In genomic region chr21:16587671-16588379, GRCh38 we compare ENCODE assay signal across 10 cellular contexts.
A peak's percentile ranks its signal among the peaks of the same experiment; 100 is the strongest.
DNase-seq lines count a peak whose midpoint lies in the region; ATAC-seq and TF ChIP-seq lines count a peak whose summit lies in the region.
"Had no signal": no experiment of that assay in that cellular context is flagged by ENCODE, and none has a peak within 500 bp of the region (broad histone marks: within the 10 kb centered on the region; RNA-seq: fewer than 3 reads in every experiment).

No MANE protein-coding gene starts in this region.

- H3K4me3 ChIP-seq in WI38 (ENCODE audit: low read depth, low read length) (peak overlapping the region; percentile 44), heart right ventricle (peak overlapping the region; percentile 16 to 54 (median 44)), retinal pigment epithelial cell (ENCODE audit: low read length) (peak overlapping the region; percentile 58)

- H3K4me1 ChIP-seq in heart right ventricle = peaks cover 2 to 38% (median 20%) of the 10 kb centered on the region in 9 donors

- H3K27me3 ChIP-seq in heart right ventricle = no peaks in the 10 kb centered on the region

- H3K27ac ChIP-seq in heart right ventricle = peak overlapping the region in 9 of 10 donors; percentile 51 to 75 (median 68)

- intact Hi-C loops in heart right ventricle (cut with DNase I) = loop anchor here in 2 of 10 donors (10.0 kb wide), 3 partner anchors 53 to 163 kb away; no protein-coding TSS in a partner anchor

- WGBS in heart right ventricle, 2 donors = 14 to 17% methylated on average over 7 of the region's 7 CpGs

- H3K36me3 ChIP-seq in heart right ventricle = no peaks in the 10 kb centered on the region

- ATAC-seq in heart right ventricle (peak in 7 of 8 donors; percentile 40 to 55 (median 48)), GM18870 (IDR thresholded peaks at IDR 0.05; ENCODE audit: unreplicated experiment) (no peak), HG02759 (IDR thresholded peaks at IDR 0.05; ENCODE audit: unreplicated experiment) (no peak)
- ATAC-seq: stimulated activated naive CD8-positive, alpha-beta T cell treated with anti-CD3 and anti-CD28 coated beads, Interleukin-15, Interleukin-2, amounts not matched to agents 100 U/mL and 50 U/mL, for 24 hours had no signal

- H3K9me3 ChIP-seq in heart right ventricle = no peaks in the 10 kb centered on the region

- TF ChIP-seq CTCF in WI38 (IDR thresholded peaks at IDR 0.05; ENCODE audit: low read depth, low read length) (no peak), heart right ventricle (IDR thresholded peaks at IDR 0.05) (no peak), retinal pigment epithelial cell (conservative IDR thresholded peaks at IDR 0.05; ENCODE audit: low read depth, low read length) (no peak)

- peak; percentile 42 for DNase-seq in GM03348 (ENCODE audit: low spot score)
- DNase-seq in heart right ventricle = no peak
- DNase-seq in retinal pigment epithelial cell (ENCODE audit: low read depth) = peak; percentile 40
- no peak for DNase-seq in middle frontal gyrus (ENCODE audit: extremely low spot score, low spot score)
- DNase-seq in NCI-H2196 (lab: John Stamatoyannopoulos, UW; ENCODE audit: unreplicated experiment) = no peak
- DNase-seq: central memory CD4-positive, alpha-beta T cell; stimulated activated naive CD8-positive, alpha-beta T cell treated with anti-CD3 and anti-CD28 coated beads, Interleukin-15, Interleukin-2, amounts not matched to agents 100 U/mL and 50 U/mL, for 24 hours had no signal

Comparison
In these comparisons a context has a peak if more than half of its experiments do, and no peak if none do; other contexts are left out.
1. DNase-seq: peak in GM03348 (single experiment) and retinal pigment epithelial cell (single experiment); none in heart right ventricle (0 of 2), middle frontal gyrus (single experiment) and NCI-H2196 (single experiment).
2. ATAC-seq: peak in heart right ventricle (7 of 8); none in GM18870 (single experiment) and HG02759 (single experiment).
3. Peak in every context shown above with its lines, with median percentiles within 50 percentile points of each other: H3K4me3 ChIP-seq.